1 cellular context compared by ENCODE assay signal in the genomic region with DNA sequence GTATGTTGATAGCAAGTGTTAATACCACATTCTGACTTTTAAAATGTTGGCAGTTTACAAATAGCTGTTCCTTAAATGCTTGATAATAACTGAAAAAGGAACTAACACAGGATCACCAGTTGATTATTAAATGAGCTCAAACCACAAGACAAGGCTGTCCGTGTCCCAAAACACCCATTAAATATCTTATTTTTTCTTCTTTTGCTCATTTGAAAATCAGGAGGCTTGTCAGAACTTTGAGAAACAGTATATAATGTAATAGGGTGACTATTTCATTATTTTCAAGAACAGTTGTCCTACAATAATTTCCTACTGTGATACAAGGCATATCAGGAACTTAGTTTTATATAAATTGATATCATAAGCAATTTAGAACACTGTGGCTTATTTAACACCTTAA.
TF ChIP-seq lines count a peak whose summit lies in the region.

No MANE protein-coding gene starts in this region.

TF ChIP-seq in GM12878, 131 proteins besides CTCF, POLR2A, EP300 and RAD21:
- TF ChIP-seq NR2C1 (IDR thresholded peaks at IDR 0.05) (no peak), ETV6 (conservative IDR thresholded peaks at IDR 0.05 in 1 of 2, IDR thresholded peaks at IDR 0.05 in 1 of 2; ENCODE audit: borderline replicate concordance in 1 of 2, low read depth in 1 of 2) (no peak), RUNX3 (IDR thresholded peaks at IDR 0.05; ENCODE audit: low read length) (0 out of 2 replicates have a peak, but pooled peaks have one; percentile 23), SMAD1 (IDR thresholded peaks at IDR 0.05; ENCODE audit: low read depth, partially characterized antibody) (no peak)
- TF ChIP-seq, protein P1, sequence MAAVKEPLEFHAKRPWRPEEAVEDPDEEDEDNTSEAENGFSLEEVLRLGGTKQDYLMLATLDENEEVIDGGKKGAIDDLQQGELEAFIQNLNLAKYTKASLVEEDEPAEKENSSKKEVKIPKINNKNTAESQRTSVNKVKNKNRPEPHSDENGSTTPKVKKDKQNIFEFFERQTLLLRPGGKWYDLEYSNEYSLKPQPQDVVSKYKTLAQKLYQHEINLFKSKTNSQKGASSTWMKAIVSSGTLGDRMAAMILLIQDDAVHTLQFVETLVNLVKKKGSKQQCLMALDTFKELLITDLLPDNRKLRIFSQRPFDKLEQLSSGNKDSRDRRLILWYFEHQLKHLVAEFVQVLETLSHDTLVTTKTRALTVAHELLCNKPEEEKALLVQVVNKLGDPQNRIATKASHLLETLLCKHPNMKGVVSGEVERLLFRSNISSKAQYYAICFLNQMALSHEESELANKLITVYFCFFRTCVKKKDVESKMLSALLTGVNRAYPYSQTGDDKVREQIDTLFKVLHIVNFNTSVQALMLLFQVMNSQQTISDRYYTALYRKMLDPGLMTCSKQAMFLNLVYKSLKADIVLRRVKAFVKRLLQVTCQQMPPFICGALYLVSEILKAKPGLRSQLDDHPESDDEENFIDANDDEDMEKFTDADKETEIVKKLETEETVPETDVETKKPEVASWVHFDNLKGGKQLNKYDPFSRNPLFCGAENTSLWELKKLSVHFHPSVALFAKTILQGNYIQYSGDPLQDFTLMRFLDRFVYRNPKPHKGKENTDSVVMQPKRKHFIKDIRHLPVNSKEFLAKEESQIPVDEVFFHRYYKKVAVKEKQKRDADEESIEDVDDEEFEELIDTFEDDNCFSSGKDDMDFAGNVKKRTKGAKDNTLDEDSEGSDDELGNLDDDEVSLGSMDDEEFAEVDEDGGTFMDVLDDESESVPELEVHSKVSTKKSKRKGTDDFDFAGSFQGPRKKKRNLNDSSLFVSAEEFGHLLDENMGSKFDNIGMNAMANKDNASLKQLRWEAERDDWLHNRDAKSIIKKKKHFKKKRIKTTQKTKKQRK (IDR thresholded peaks at IDR 0.05; ENCODE audit: low read depth, low read length): no peak
